In the genomic region with DNA sequence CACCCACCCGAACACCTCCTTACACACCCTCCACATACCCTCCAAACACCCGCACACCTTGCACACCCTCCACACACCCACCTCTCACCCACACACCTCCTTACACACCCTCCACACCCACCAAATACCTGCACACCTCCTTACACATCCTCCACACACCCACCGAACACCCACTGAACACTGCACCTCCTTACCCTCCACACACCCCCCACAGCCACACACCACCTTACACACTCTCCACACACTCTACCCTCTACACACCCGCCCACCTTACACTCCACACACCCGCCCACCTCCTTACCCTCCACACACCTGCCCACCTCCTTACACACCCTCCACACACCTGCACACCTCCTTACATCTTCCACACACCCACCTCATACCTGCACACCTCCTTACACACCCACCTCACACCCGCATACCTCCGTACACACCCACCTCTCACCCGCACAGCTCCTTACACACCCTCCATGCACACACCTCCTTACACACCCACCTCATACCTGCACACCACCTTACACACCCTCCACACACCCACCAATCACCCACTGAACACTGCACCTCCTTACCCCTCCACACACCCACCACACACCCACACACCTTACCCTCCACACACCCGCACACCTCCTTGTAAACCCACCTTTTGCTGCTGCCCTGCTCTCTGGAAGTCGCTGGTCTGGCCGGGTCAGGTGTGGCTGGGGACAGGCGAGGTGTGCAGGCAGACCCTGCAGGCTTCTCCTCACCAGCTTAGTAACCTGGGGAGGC, we compare ENCODE assay signal across 17 cellular contexts.
"Had no signal": no experiment of that assay in that cellular context is flagged by ENCODE, and none has a peak within 500 bp of the region (broad histone marks: within the 10 kb centered on the region; RNA-seq: fewer than 3 reads in every experiment).

No MANE protein-coding gene starts in this region.

- H3K9me3 ChIP-seq: mucosa of descending colon, thoracic aorta had no signal

- H3K4me1 Mint-ChIP-seq: activated CD8-positive, alpha-beta memory T cell treated with anti-CD3 and anti-CD28 coated beads, Interleukin-2, amount 10 ng/mL, durations not matched to agents 7 days and 5 days had no signal

- H3K4me1 ChIP-seq: parathyroid adenoma had no signal

- H3K27me3 Mint-ChIP-seq: activated CD8-positive, alpha-beta memory T cell treated with anti-CD3 and anti-CD28 coated beads, Interleukin-2, amount 10 ng/mL, durations not matched to agents 7 days and 5 days; naive thymus-derived CD4-positive, alpha-beta T cell had no signal

- ATAC-seq: activated CD8-positive, alpha-beta memory T cell treated with anti-CD3 and anti-CD28 coated beads, Interleukin-2, amount 10 ng/mL, durations not matched to agents 7 days and 5 days; activated T-cell treated with anti-CD3 and anti-CD28 coated beads, Interleukin-2, amount 50 U/mL, for 4 hours; foreskin keratinocyte; mucosa of descending colon; naive thymus-derived CD4-positive, alpha-beta T cell had no signal

- DNase-seq: activated CD4-positive, alpha-beta T cell treated with anti-CD3 and anti-CD28 coated beads for 1 hour; activated CD4-positive, alpha-beta T cell treated with anti-CD3 and anti-CD28 coated beads, Interleukin-2, amount 50 U/mL, for 48 hours; activated CD8-positive, alpha-beta memory T cell treated with anti-CD3 and anti-CD28 coated beads, Interleukin-2, amount 10 ng/mL, durations not matched to agents 7 days and 5 days; activated gamma-delta T cell treated with Interleukin-2 at 50 U/mL for 16 hours; activated T-cell treated with anti-CD3 and anti-CD28 coated beads, Interleukin-2, amount 50 U/mL, for 4 hours; cortex of kidney; effector CD8-positive, alpha-beta T cell; foreskin keratinocyte; mucosa of descending colon; naive thymus-derived CD4-positive, alpha-beta T cell; SIG-M5; stimulated activated CD4-positive, alpha-beta T cell treated with anti-CD3 and anti-CD28 coated beads, Interleukin-4, amount 100 ng/mL, for 24 hours; stimulated activated naive CD4-positive, alpha-beta T cell treated with Interleukin-2 at 50 U/mL for 16 hours had no signal

- H3K36me3 ChIP-seq: thoracic aorta had no signal

- H3K9me3 Mint-ChIP-seq: activated T-cell treated with anti-CD3 and anti-CD28 coated beads, Interleukin-2, amount 50 U/mL, for 4 hours; naive thymus-derived CD4-positive, alpha-beta T cell had no signal

- H3K4me3 Mint-ChIP-seq: activated CD8-positive, alpha-beta memory T cell treated with anti-CD3 and anti-CD28 coated beads, Interleukin-2, amount 10 ng/mL, durations not matched to agents 7 days and 5 days; activated T-cell treated with anti-CD3 and anti-CD28 coated beads, Interleukin-2, amount 50 U/mL, for 4 hours; naive thymus-derived CD4-positive, alpha-beta T cell had no signal

- H3K4me3 ChIP-seq: mucosa of descending colon, skin epidermis, thoracic aorta had no signal

- H2AFZ ChIP-seq: parathyroid adenoma had no signal

- H3K36me3 Mint-ChIP-seq: activated CD8-positive, alpha-beta memory T cell treated with anti-CD3 and anti-CD28 coated beads, Interleukin-2, amount 10 ng/mL, durations not matched to agents 7 days and 5 days had no signal

- H3K27me3 ChIP-seq: foreskin keratinocyte had no signal

- H3K27ac Mint-ChIP-seq: activated CD8-positive, alpha-beta memory T cell treated with anti-CD3 and anti-CD28 coated beads, Interleukin-2, amount 10 ng/mL, durations not matched to agents 7 days and 5 days had no signal

- H3K27ac ChIP-seq: foreskin keratinocyte, skin epidermis, thoracic aorta, VCaP had no signal

- H3K9ac ChIP-seq: parathyroid adenoma had no signal
